ENCODE assay signal across 26 cellular contexts in genomic region chr3:130968231-130968630, GRCh38. TPM values are rescaled to one million over a fixed set of nuclear protein-coding genes. Genes with fewer than 3 reads are reported as not detected.
DNase-seq lines count a peak whose midpoint lies in the region; ATAC-seq, FAIRE-seq and TF ChIP-seq lines count a peak whose summit lies in the region.
"Had no signal": no experiment of that assay in that cellular context is flagged by ENCODE, and none has a peak within 500 bp of the region (broad histone marks: within the 10 kb centered on the region; RNA-seq: fewer than 3 reads in every experiment).

No MANE protein-coding gene starts in this region.

- no peak overlapping the region for H2AK9ac ChIP-seq in IMR-90 (replicated peaks; ENCODE audit: low read depth, low read length, poor library complexity)

- peak overlapping the region; percentile 9; the same call in 1 of the 2 replicates for H3K4me2 ChIP-seq in IMR-90 (ENCODE audit: low read depth, low read length)
- H3K4me2 ChIP-seq in K562 (ENCODE audit: insufficient read depth, low read length): no peak overlapping the region
- H3K4me2 ChIP-seq in keratinocyte (ENCODE audit: control insufficient read depth, extremely low read depth, insufficient read depth, low read depth, low read length): no peak overlapping the region

- no peak overlapping the region for H4K91ac ChIP-seq in IMR-90 (ENCODE audit: insufficient read depth, low read depth, low read length)

- H2BK15ac ChIP-seq in IMR-90 (ENCODE audit: low read depth, low read length): no peak overlapping the region

- H4K8ac ChIP-seq in IMR-90 (ENCODE audit: low read depth in 2 of 2, low read length in 2 of 2): no peak overlapping the region

- peak overlapping the region; percentile 84; the same call in 1 of the 2 replicates for H4K5ac ChIP-seq in IMR-90 (ENCODE audit: low read depth, low read length)

- H3K9me3 ChIP-seq in IMR-90 (ENCODE audit: control insufficient read depth, insufficient read depth, low read length) (no peaks in the 10 kb centered on the region), K562 (replicated peaks; ENCODE audit: control insufficient read depth, insufficient read depth, low read depth, low read length) (no peaks in the 10 kb centered on the region), keratinocyte (ENCODE audit: control insufficient read depth, low read depth, low read length) (no peaks in the 10 kb centered on the region)
- H3K9me3 ChIP-seq: esophagus muscularis mucosa, left ventricle myocardium inferior, MG63, sigmoid colon, SJCRH30, stomach, upper lobe of left lung had no signal

- in situ Hi-C loops in IMR-90 (cut with MboI; ENCODE audit: low sequenced_read_pairs): loop anchor here (25.0 kb wide), 1 partner anchor 1469 kb away; no protein-coding TSS in a partner anchor
- in situ Hi-C loops in K562 (cut with MboI): no loop called here

- CTCF ChIA-PET in IMR-90 (lab: Yijun Ruan, JAX): interaction anchor here (0.8 kb wide), 1 partner anchor 44 kb away, joined by 3 read pairs; no protein-coding TSS in a partner anchor
- CTCF ChIA-PET in K562 (lab: Yijun Ruan, JAX; ENCODE audit: low intra/inter-chr PET ratio): no interaction called here

- H3K79me2 ChIP-seq in K562 (ENCODE audit: control insufficient read depth, insufficient read depth, low read length) (no peaks in the 10 kb centered on the region), keratinocyte (ENCODE audit: control insufficient read depth, insufficient read depth, low read length) (no peaks in the 10 kb centered on the region)

- peaks cover 9% of the 10 kb centered on the region for H3K36me3 ChIP-seq in IMR-90 (ENCODE audit: control insufficient read depth, insufficient read depth, low read length)
- peaks cover 47% of the 10 kb centered on the region; the same call in 1 of the 3 replicates for H3K36me3 ChIP-seq in K562 (ENCODE audit: control insufficient read depth, insufficient read depth, low read length)
- peaks cover 7 to 18% of the 10 kb centered on the region in 2 experiments for H3K36me3 ChIP-seq in keratinocyte (ENCODE audit: control insufficient read depth in 2 of 2, extremely low read depth in 1 of 2, insufficient read depth in 2 of 2, low read length in 2 of 2)

- TF ChIP-seq CTCF in IMR-90 (conservative IDR thresholded peaks at IDR 0.05; ENCODE audit: low read depth, low read length) (no peak), K562 (IDR thresholded peaks at IDR 0.05 in 2 of 3, conservative IDR thresholded peaks at IDR 0.05 in 1 of 3; ENCODE audit: insufficient read depth in 2 of 3, low read depth in 1 of 3, low read length in 3 of 3) (no peak), keratinocyte (optimal IDR thresholded peaks at IDR 0.05 in 1 of 3, IDR thresholded peaks at IDR 0.05 in 1 of 3, conservative IDR thresholded peaks at IDR 0.05 in 1 of 3; ENCODE audit: extremely low read depth in 1 of 3, insufficient read depth in 2 of 3, low read length in 3 of 3) (no peak)

- POLR2A ChIA-PET in IMR-90 (lab: Charles Lee; ENCODE audit: unreplicated experiment): no interaction called here
- POLR2A ChIA-PET in K562 (lab: Yijun Ruan, JAX): interaction anchor here (0.5 kb wide), 1 partner anchor 9 kb away, joined by 4 read pairs; no protein-coding TSS in a partner anchor

- H3K79me1 ChIP-seq in IMR-90 (ENCODE audit: low read depth in 1 of 2, low read length in 2 of 2): peaks cover 8 to 11% of the 10 kb centered on the region in 2 experiments; a peak in 2 of 4 replicates

- intact Hi-C loops in IMR-90 (cut with micrococcal nuclease): loop anchor here (10.0 kb wide), 1 partner anchor 393 kb away; no protein-coding TSS in a partner anchor
- intact Hi-C loops in K562 (cut with micrococcal nuclease): no loop called here
- intact Hi-C loops in posterior cingulate gyrus (cut with DNase I): no loop called here

- H3K27me3 ChIP-seq in IMR-90 (ENCODE audit: control insufficient read depth, insufficient read depth, low read length) (no peaks in the 10 kb centered on the region), K562 (ENCODE audit: control insufficient read depth in 2 of 2, insufficient read depth in 2 of 2, low read length in 2 of 2) (no peaks in the 10 kb centered on the region), keratinocyte (ENCODE audit: control insufficient read depth, extremely low read depth, insufficient read depth, low read length) (no peaks in the 10 kb centered on the region)
- H3K27me3 ChIP-seq: esophagus muscularis mucosa, MG63, sigmoid colon, SJCRH30, stomach, upper lobe of left lung had no signal

- TF ChIP-seq POLR2A in IMR-90 (IDR thresholded peaks at IDR 0.05; ENCODE audit: low read depth, low read length) (no peak), K562 (conservative IDR thresholded peaks at IDR 0.05) (no peak)

- no peak overlapping the region for H3K56ac ChIP-seq in IMR-90 (ENCODE audit: extremely low read depth, insufficient read depth, low read length)

- peaks cover 4% of the 10 kb centered on the region; the same call in 1 of the 2 replicates for H3K4me1 ChIP-seq in IMR-90 (ENCODE audit: control insufficient read depth, insufficient read depth, low read length)
- H3K4me1 ChIP-seq in K562 (replicated peaks in 1 of 2; ENCODE audit: control insufficient read depth in 2 of 2, insufficient read depth in 2 of 2, low read length in 2 of 2): no peaks in the 10 kb centered on the region
- peaks cover 11% of the 10 kb centered on the region for H3K4me1 ChIP-seq in keratinocyte (ENCODE audit: control insufficient read depth, extremely low read depth, insufficient read depth, low read length)
- H3K4me1 ChIP-seq: esophagus muscularis mucosa, left ventricle myocardium inferior, sigmoid colon, stomach, upper lobe of left lung had no signal

- no peak overlapping the region for H2BK20ac ChIP-seq in IMR-90 (ENCODE audit: low read depth, low read length)

- H3K4me3 ChIP-seq in IMR-90 (ENCODE audit: insufficient read depth, low read depth, low read length): no peak overlapping the region
- H3K4me3 ChIP-seq in K562: no peak overlapping the region
- no peak overlapping the region for H3K4me3 ChIP-seq in keratinocyte (ENCODE audit: control insufficient read depth in 2 of 3, extremely low read depth in 1 of 3, insufficient read depth in 2 of 3, low read depth in 1 of 3, low read length in 3 of 3)
- H3K4me3 ChIP-seq: esophagus muscularis mucosa, left ventricle myocardium inferior, MG63, sigmoid colon, SJCRH30, stomach, upper lobe of left lung had no signal

- H3K9me1 ChIP-seq in IMR-90 (ENCODE audit: insufficient read depth, low read length) (0 out of 2 replicates have a peak, but pooled peaks cover 3% of the 10 kb centered on the region), K562 (ENCODE audit: control insufficient read depth, insufficient read depth, low read length) (no peaks in the 10 kb centered on the region), keratinocyte (ENCODE audit: control insufficient read depth, extremely low read depth, insufficient read depth, low read length) (no peaks in the 10 kb centered on the region)

- H2AK5ac ChIP-seq in IMR-90 (ENCODE audit: low read depth, low read length): no peak overlapping the region

- no peak for FAIRE-seq in K562 (lab: Jason Lieb, UNC)
- peak; percentile 32 for FAIRE-seq in keratinocyte (lab: Jason Lieb, UNC)
- FAIRE-seq: A204.1, HepG2 had no signal

- H4K20me1 ChIP-seq in IMR-90 (ENCODE audit: insufficient read depth, low read length) (no peaks in the 10 kb centered on the region), K562 (replicated peaks; ENCODE audit: control insufficient read depth, insufficient read depth, low read length) (no peaks in the 10 kb centered on the region), keratinocyte (ENCODE audit: control insufficient read depth, extremely low read depth, insufficient read depth, low read length) (no peaks in the 10 kb centered on the region)

- H2AFZ ChIP-seq in IMR-90 (replicated peaks; ENCODE audit: low read length, poor library complexity) (no peak overlapping the region), K562 (ENCODE audit: low read depth, low read length) (no peak overlapping the region), keratinocyte (ENCODE audit: control insufficient read depth, low read length) (no peak overlapping the region)

- TF ChIP-seq EP300 in K562 (IDR thresholded peaks at IDR 0.05; ENCODE audit: low read length): no peak

- TF ChIP-seq RAD21 in IMR-90 (IDR thresholded peaks at IDR 0.05; ENCODE audit: low read length): no peak
- TF ChIP-seq RAD21 in K562 (CRISPR knock-in tag; conservative IDR thresholded peaks at IDR 0.05 in 1 of 2, IDR thresholded peaks at IDR 0.05 in 1 of 2): no peak

- H3K14ac ChIP-seq in IMR-90 (replicated peaks; ENCODE audit: low read depth, low read length): no peak overlapping the region

- DNase-seq in A172 (ENCODE audit: low spot score): peak; percentile 44
- peak; percentile 77 for DNase-seq in IMR-90
- DNase-seq in K562 (ENCODE audit: extremely low read depth in 1 of 4, low spot score in 3 of 4): no peak
- DNase-seq in keratinocyte (ENCODE audit: low read depth, low spot score): no peak
- DNase-seq in posterior cingulate gyrus: no peak
- no peak for DNase-seq in NCI-H1048 (lab: John Stamatoyannopoulos, UW)
- no peak for DNase-seq in GF-D8 (lab: John Stamatoyannopoulos, UW)
- DNase-seq: activated B cell treated with CpG ODN at 0.5 μM for 24 hours; activated CD8-positive, alpha-beta T cell treated with anti-CD3 and anti-CD28 coated beads for 36 hours; activated naive CD4-positive, alpha-beta T cell treated with anti-CD3 and anti-CD28 coated beads, Interleukin-2, amount 10 ng/mL, durations not matched to agents 7 days and 5 days; activated T-cell treated with anti-CD3 and anti-CD28 coated beads, Interleukin-2, amount 50 U/mL, for 24 hours; C1 segment of cervical spinal cord; H7; left ventricle myocardium inferior; MG63; NCI-H82; occipital lobe; sigmoid colon; SJCRH30; stimulated activated CD4-positive, alpha-beta T cell treated with anti-CD3 and anti-CD28 coated beads, Interleukin-1b, Interleukin-23, amount 100 ng/mL, for 48 hours; stomach; upper lobe of left lung had no signal

- peak overlapping the region; percentile 9 for H2BK5ac ChIP-seq in IMR-90 (ENCODE audit: low read depth, low read length, poor library complexity, severe bottlenecking)

- H3K18ac ChIP-seq in IMR-90 (ENCODE audit: low read depth, low read length): no peak overlapping the region

- no peak overlapping the region for H3K23ac ChIP-seq in IMR-90 (ENCODE audit: low read depth, low read length)

- ATAC-seq in IMR-90 (ENCODE audit: low read depth) (peak; percentile 42; the same call in 1 of the 2 replicates), K562 (no peak), HG02642 (IDR thresholded peaks at IDR 0.05; ENCODE audit: poor library complexity, unreplicated experiment) (no peak)
- ATAC-seq: activated CD8-positive, alpha-beta T cell treated with anti-CD3 and anti-CD28 coated beads for 36 hours; HepG2 had no signal

- H3K27ac ChIP-seq in IMR-90 (ENCODE audit: insufficient read depth, low read length) (no peak overlapping the region), K562 (ENCODE audit: extremely low read depth, low read depth, low read length) (no peak overlapping the region), keratinocyte (ENCODE audit: control insufficient read depth, insufficient read depth, low read length) (no peak overlapping the region)
- H3K27ac ChIP-seq: esophagus muscularis mucosa, left ventricle myocardium inferior, sigmoid colon, SJCRH30, stomach, upper lobe of left lung had no signal

- no peak overlapping the region for H2BK120ac ChIP-seq in IMR-90 (ENCODE audit: low read depth, low read length)

- 78% methylated on average over 2 of the region's 3 CpGs; no CpG with 5 or more reads in 1 of the 2 experiments for WGBS in IMR-90 (ENCODE audit: extremely low coverage in 2 of 2, insufficient read length in 1 of 2), 2 experiments
- 89% methylated on average over 3 of the region's 3 CpGs for WGBS in K562 (ENCODE audit: insufficient coverage, low coverage, missing lambda C conversion rate)

- no TSS peak for BruUV-seq in IMR-90 (replicated peaks; lab: Mats Ljungman, UMichigan)
- BruUV-seq in K562 (replicated peaks; lab: Mats Ljungman, UMichigan): no TSS peak

- H3K9ac ChIP-seq in IMR-90 (ENCODE audit: low read depth, low read length) (no peak overlapping the region), K562 (ENCODE audit: insufficient read depth in 1 of 2, low read depth in 2 of 2, low read length in 2 of 2) (no peak overlapping the region), keratinocyte (ENCODE audit: control insufficient read depth, extremely low read depth, insufficient read depth, low read length) (no peak overlapping the region)

- dilution Hi-C loops in IMR-90 (cut with HindIII; ENCODE audit: low sequenced_read_pairs, unreplicated experiment): no loop called here
- dilution Hi-C loops in keratinocyte (cut with MboI; ENCODE audit: extremely low pct_ligation_motif_present, low sequenced_read_pairs): no loop called here

- no peak overlapping the region for H3K4ac ChIP-seq in IMR-90 (ENCODE audit: low read depth, low read length)

RNA-seq across cellular contexts. Expression of gene ASTE1, which starts 58.4 kb away (rescaled TPM):
- 5.0 and 7.2 TPM in 2 replicates for total RNA-seq in A172 (2014; rRNA removed; shearing (Covaris generic))
- total RNA-seq in IMR-90 (2012; rRNA removed) (7.5 and 8.1 TPM in 2 replicates), K562 (2014; rRNA removed) (3.6 and 4.4 TPM in 2 replicates), K562 (2014; rRNA removed; fragmentation: Illumina TruSeq; extraction: Trizol) (6.7 and 6.9 TPM in 2 replicates), K562 (2015; rRNA removed; fragmentation: Illumina TruSeq; extraction: Trizol) (7.3 and 8.6 TPM in 2 replicates), K562 (2021) (4.7 and 5.4 TPM in 2 replicates)
- polyA plus RNA-seq in IMR-90 (2012; rRNA removed) (3.2 and 3.3 TPM in 2 replicates), K562 (2011; rRNA removed) (7.0 and 10.1 TPM in 2 replicates), K562 (2014; fragmentation: Illumina TruSeq; extraction: Trizol) (4.7 and 6.6 TPM in 2 replicates), K562 (2014; fragmentation: Nextera tagmentation; extraction: Ambion mirVana) (10 to 100 TPM; 10.1 to 12.1 TPM), K562 (2014; rRNA removed) (3.5 and 5.4 TPM in 2 replicates), keratinocyte (4.3 to 5.2 TPM (median 4.6 TPM) in 3 replicates)
- 1.3 and 1.9 TPM in 2 replicates for polyA plus RNA-seq in IMR-90 (2012; cell fraction: cytosol; rRNA removed)
- polyA plus RNA-seq in IMR-90 (2012; cell fraction: nucleus; rRNA removed; ENCODE audit: low replicate concordance): 0.82 and 3.4 TPM in 2 replicates
- 8.1 and 17.6 TPM in 2 replicates for total RNA-seq in K562 (2011; cell fraction: chromatin; rRNA removed; ENCODE audit: low replicate concordance)
- total RNA-seq in K562 (2011; cell fraction: nucleolus; rRNA removed): 6.7 and 7.2 TPM in 2 replicates
- total RNA-seq in K562 (2011; cell fraction: nucleoplasm; rRNA removed): 8.9 and 9.9 TPM in 2 replicates
- 4.5 and 4.7 TPM in 2 replicates for polyA plus RNA-seq in K562 (2011; cell fraction: cytosol; rRNA removed)
- 5.4 and 6.3 TPM in 2 replicates for polyA plus RNA-seq in K562 (2011; cell fraction: nucleus; rRNA removed)
- 4.1 and 5.0 TPM in 2 replicates for polyA plus RNA-seq in K562 (2012)
- polyA minus RNA-seq in K562 (2011; rRNA and poly(A)+ RNA removed): 14.7 and 15.4 TPM in 2 replicates
- 3.2 and 3.9 TPM in 2 replicates for polyA minus RNA-seq in K562 (2011; cell fraction: cytosol; rRNA and poly(A)+ RNA removed)
- polyA minus RNA-seq in K562 (2011; cell fraction: nucleus; rRNA and poly(A)+ RNA removed): 11.7 and 22.1 TPM in 2 replicates
- polyA plus RNA-seq in keratinocyte (2011; ENCODE audit: low read depth): 1.8 TPM
- polyA plus RNA-seq in keratinocyte (2011; cell fraction: cytosol; rRNA removed): 1.9 and 3.4 TPM in 2 replicates
- polyA plus RNA-seq in keratinocyte (2011; cell fraction: nucleus; rRNA removed): 4.2 and 4.9 TPM in 2 replicates
- 2.5 and 2.7 TPM in 2 replicates for polyA plus RNA-seq in keratinocyte (2012; ENCODE audit: low replicate concordance)
- 3.2 to 5.9 TPM (median 4.5 TPM) in 3 replicates for polyA minus RNA-seq in keratinocyte
- polyA minus RNA-seq in keratinocyte (2011; cell fraction: cytosol; rRNA and poly(A)+ RNA removed): 5.9 TPM
- polyA minus RNA-seq in keratinocyte (2011; cell fraction: nucleus; rRNA and poly(A)+ RNA removed): 3.4 and 7.0 TPM in 2 replicates

RNA-seq across cellular contexts. Expression of gene NEK11, which starts 58.4 kb away (rescaled TPM):
- 4.3 and 5.3 TPM in 2 replicates for total RNA-seq in A172 (2014; rRNA removed; shearing (Covaris generic))
- total RNA-seq in IMR-90 (2012; rRNA removed): 1.6 and 1.9 TPM in 2 replicates
- 0.80 and 1.1 TPM in 2 replicates for polyA plus RNA-seq in IMR-90 (2012; rRNA removed)
- polyA plus RNA-seq in IMR-90 (2012; cell fraction: cytosol; rRNA removed): 0.19 and 0.32 TPM in 2 replicates
- 0.28 and 1.9 TPM in 2 replicates for polyA plus RNA-seq in IMR-90 (2012; cell fraction: nucleus; rRNA removed; ENCODE audit: low replicate concordance)
- total RNA-seq in K562 (2011; cell fraction: chromatin; rRNA removed; ENCODE audit: low replicate concordance): 1.3 and 3.1 TPM in 2 replicates
- 0.67 and 1.1 TPM in 2 replicates for total RNA-seq in K562 (2011; cell fraction: nucleolus; rRNA removed)
- 2.6 and 4.4 TPM in 2 replicates for total RNA-seq in K562 (2011; cell fraction: nucleoplasm; rRNA removed)
- total RNA-seq in K562 (2014; rRNA removed): 0.69 and 1.0 TPM in 2 replicates
- total RNA-seq in K562 (2014; rRNA removed; fragmentation: Illumina TruSeq; extraction: Trizol): 0.87 and 0.99 TPM in 2 replicates
- total RNA-seq in K562 (2015; rRNA removed; fragmentation: Illumina TruSeq; extraction: Trizol): 1.3 and 1.5 TPM in 2 replicates
- 1.1 and 1.2 TPM in 2 replicates for total RNA-seq in K562 (2021)
- polyA plus RNA-seq in K562 (2011; rRNA removed): 0.68 and 0.99 TPM in 2 replicates
- 0.21 and 0.25 TPM in 2 replicates for polyA plus RNA-seq in K562 (2011; cell fraction: cytosol; rRNA removed)
- polyA plus RNA-seq in K562 (2011; cell fraction: nucleus; rRNA removed): 0.74 TPM in 2 replicates
- polyA plus RNA-seq in K562 (2012): 0.78 and 1.0 TPM in 2 replicates
- polyA plus RNA-seq in K562 (2014; fragmentation: Illumina TruSeq; extraction: Trizol): 0.62 and 0.85 TPM in 2 replicates
- polyA plus RNA-seq in K562 (2014; fragmentation: Nextera tagmentation; extraction: Ambion mirVana): under 1 TPM; 0.28 to 0.63 TPM
- polyA plus RNA-seq in K562 (2014; rRNA removed): 0.59 and 1.2 TPM in 2 replicates
- polyA minus RNA-seq in K562 (2011; rRNA and poly(A)+ RNA removed): 0.84 and 2.2 TPM in 2 replicates
- polyA minus RNA-seq in K562 (2011; cell fraction: cytosol; rRNA and poly(A)+ RNA removed): not detected in 2 replicates
- polyA minus RNA-seq in K562 (2011; cell fraction: nucleus; rRNA and poly(A)+ RNA removed): 1.00 and 1.8 TPM in 2 replicates
- 6.8 to 9.4 TPM (median 8.4 TPM) in 3 replicates for polyA plus RNA-seq in keratinocyte
- 12.4 TPM for polyA plus RNA-seq in keratinocyte (2011; ENCODE audit: low read depth)
- 5.9 and 8.3 TPM in 2 replicates for polyA plus RNA-seq in keratinocyte (2011; cell fraction: cytosol; rRNA removed)
- polyA plus RNA-seq in keratinocyte (2011; cell fraction: nucleus; rRNA removed): 11.6 and 14.2 TPM in 2 replicates
- 4.2 and 5.3 TPM in 2 replicates for polyA plus RNA-seq in keratinocyte (2012; ENCODE audit: low replicate concordance)
- polyA minus RNA-seq in keratinocyte: 2.5 to 7.7 TPM (median 4.2 TPM) in 3 replicates
- polyA minus RNA-seq in keratinocyte (2011; cell fraction: cytosol; rRNA and poly(A)+ RNA removed): 6.3 TPM
- 7.6 and 18.2 TPM in 2 replicates for polyA minus RNA-seq in keratinocyte (2011; cell fraction: nucleus; rRNA and poly(A)+ RNA removed)

Comparison
In these comparisons a context has a peak if more than half of its experiments do, and no peak if none do; other contexts are left out.
1. DNase-seq: peak in A172 (single experiment) and IMR-90 (single experiment); none in K562 (0 of 4), keratinocyte (single experiment), posterior cingulate gyrus (0 of 10), NCI-H1048 (single experiment) and GF-D8 (single experiment).